In genomic region chr1:150505431-150505830, GRCh38 we compare ENCODE assay signal across 17 cellular contexts. TPM values are rescaled to one million over a fixed set of nuclear protein-coding genes. Genes with fewer than 3 reads are reported as not detected.
"Had no signal": no experiment of that assay in that cellular context is flagged by ENCODE, and none has a peak within 500 bp of the region (broad histone marks: within the 10 kb centered on the region; RNA-seq: fewer than 3 reads in every experiment).

No MANE protein-coding gene starts in this region.

- H3K9me3 ChIP-seq: ascending aorta, breast epithelium, right atrium auricular region, tibial nerve had no signal

- H3K4me1 ChIP-seq: breast epithelium had no signal

- H3K36me3 ChIP-seq: breast epithelium had no signal

- H3K27me3 Mint-ChIP-seq: stimulated activated naive CD8-positive, alpha-beta T cell treated with anti-CD3 and anti-CD28 coated beads, Interleukin-15, Interleukin-2, amounts not matched to agents 100 ng/mL and 50 ng/mL, for 24 hours had no signal

- H3K4me3 Mint-ChIP-seq: activated T-helper 1 cell treated with anti-CD3 and anti-CD28 coated beads, Interleukin-12 subunit alpha, Interleukin-12 subunit beta, Interleukin-2, Interleukin-4 antibody, amounts not matched to agents 30 ng/mL and 10 ng/mL and 1 ng/mL, durations not matched to agents 14 hours and 24 hours and 36 hours; stimulated activated naive CD8-positive, alpha-beta T cell treated with anti-CD3 and anti-CD28 coated beads, Interleukin-15, Interleukin-2, amounts not matched to agents 100 ng/mL and 50 ng/mL, for 24 hours had no signal

- DNase-seq: activated CD4-positive, alpha-beta T cell treated with anti-CD3 and anti-CD28 coated beads, Interleukin-2, amount 50 U/mL, for 48 hours; activated T-cell treated with anti-CD3 and anti-CD28 coated beads for 4 hours; dermis blood vessel endothelial cell; foreskin melanocyte; hypothalamus; stimulated activated CD4-positive, alpha-beta T cell treated with anti-CD3 and anti-CD28 coated beads, Interleukin-2, amount 100 ng/mL, for 24 hours; T-helper 2 cell; WERI-Rb-1 had no signal

- H3K9me3 Mint-ChIP-seq: activated T-helper 1 cell treated with anti-CD3 and anti-CD28 coated beads, Interleukin-12 subunit alpha, Interleukin-12 subunit beta, Interleukin-2, Interleukin-4 antibody, amounts not matched to agents 30 ng/mL and 10 ng/mL and 1 ng/mL, durations not matched to agents 14 hours and 24 hours and 36 hours; stimulated activated naive CD8-positive, alpha-beta T cell treated with anti-CD3 and anti-CD28 coated beads, Interleukin-15, Interleukin-2, amounts not matched to agents 100 ng/mL and 50 ng/mL, for 24 hours had no signal

- H3K27ac Mint-ChIP-seq: activated T-helper 1 cell treated with anti-CD3 and anti-CD28 coated beads, Interleukin-12 subunit alpha, Interleukin-12 subunit beta, Interleukin-2, Interleukin-4 antibody, amounts not matched to agents 30 ng/mL and 10 ng/mL and 1 ng/mL, durations not matched to agents 14 hours and 24 hours and 36 hours; stimulated activated naive CD8-positive, alpha-beta T cell treated with anti-CD3 and anti-CD28 coated beads, Interleukin-15, Interleukin-2, amounts not matched to agents 100 ng/mL and 50 ng/mL, for 24 hours had no signal

- H3K4me3 ChIP-seq: ascending aorta, breast epithelium, right atrium auricular region, tibial nerve had no signal

- H3K27ac ChIP-seq: ascending aorta, breast epithelium, right atrium auricular region, tibial nerve, WERI-Rb-1 had no signal

- H3K27me3 ChIP-seq: ascending aorta, breast epithelium, right atrium auricular region, tibial nerve had no signal

RNA-seq across cellular contexts. Expression of gene FALEC, which starts 10.1 kb away (rescaled TPM):
- total RNA-seq: activated T-helper 1 cell treated with anti-CD3 and anti-CD28 coated beads, Interleukin-12 subunit alpha, Interleukin-12 subunit beta, Interleukin-2, Interleukin-4 antibody, amounts not matched to agents 30 ng/mL and 10 ng/mL and 1 ng/mL, durations not matched to agents 14 hours and 24 hours and 36 hours; ascending aorta; dermis blood vessel endothelial cell; epithelial cell of proximal tubule; mononuclear cell; right atrium auricular region; SK-MEL-5; tibial nerve had no signal
